ENCODE assay signal across 12 cellular contexts in genomic region chr7:1124164-1124563, GRCh38. TPM values are rescaled to one million over a fixed set of nuclear protein-coding genes. Genes with fewer than 3 reads are reported as not detected.
DNase-seq lines count a peak whose midpoint lies in the region; ATAC-seq and TF ChIP-seq lines count a peak whose summit lies in the region.
"Had no signal": no experiment of that assay in that cellular context is flagged by ENCODE, and none has a peak within 500 bp of the region (broad histone marks: within the 10 kb centered on the region; RNA-seq: fewer than 3 reads in every experiment).

No MANE protein-coding gene starts in this region.

- H3K9ac ChIP-seq in adipocyte (ENCODE audit: low read length), result peak overlapping the region; percentile 92

- H3K4me3 ChIP-seq in adipocyte (ENCODE audit: low read length) (peak overlapping the region; percentile 83), fibroblast of mammary gland (ENCODE audit: control insufficient read depth, low read depth, low read length) (peak overlapping the region; percentile 11), upper lobe of left lung (peak overlapping the region in 2 of 4 donors; percentile 2 to 4)
- H3K4me3 ChIP-seq: mucosa of descending colon had no signal

- H3K9me3 ChIP-seq in adipocyte (ENCODE audit: control insufficient read depth, low read length), result no peaks in the 10 kb centered on the region
- H3K9me3 ChIP-seq in upper lobe of left lung, result no peaks in the 10 kb centered on the region
- H3K9me3 ChIP-seq: mucosa of descending colon had no signal

- CTCF ChIA-PET in activated naive CD4-positive, alpha-beta T cell treated with anti-CD3 and anti-CD28 coated beads, Interleukin-2, amount 10 ng/mL, durations not matched to agents 7 days and 5 days (lab: Charles Lee), result interaction anchor here (1.1 kb wide), 1 partner anchor 38 kb away, joined by 3 read pairs; no protein-coding TSS in a partner anchor

- H3K27ac ChIP-seq in upper lobe of left lung, result peak overlapping the region; percentile 29 to 81 (median 66)

- H3K4me1 ChIP-seq in adipocyte (ENCODE audit: control insufficient read depth, insufficient read depth, low read length) (peaks cover 32% of the 10 kb centered on the region), upper lobe of left lung (peaks cover 3 to 20% (median 5%) of the 10 kb centered on the region in 4 donors)

- no peak overlapping the region for H3K27ac Mint-ChIP-seq in activated naive CD4-positive, alpha-beta T cell treated with anti-CD3 and anti-CD28 coated beads, Interleukin-2, amount 10 ng/mL, durations not matched to agents 7 days and 5 days
- H3K27ac Mint-ChIP-seq: activated CD8-positive, alpha-beta memory T cell treated with anti-CD3 and anti-CD28 coated beads, Interleukin-2, amount 10 ng/mL, durations not matched to agents 7 days and 5 days; stimulated activated memory B cell treated with anti-CD40 and anti-IgM and Interleukin-4, amounts not matched to agents 10 μg/mL and 1 μg/mL and 100 μg/mL, for 72 hours had no signal

- 78% methylated on average over 11 of the region's 11 CpGs for WGBS in upper lobe of left lung, 2 donors

- in situ Hi-C loops in KBM-7 (cut with MboI; ENCODE audit: low pct_unique_long_range_greater_than_20kb, low sequenced_read_pairs), result no loop called here

- peak in 1 of 2 donors; percentile 42 for ATAC-seq in upper lobe of left lung (ENCODE audit: low FRiP score in 2 of 2)
- ATAC-seq: activated CD8-positive, alpha-beta memory T cell treated with anti-CD3 and anti-CD28 coated beads, Interleukin-2, amount 10 ng/mL, durations not matched to agents 7 days and 5 days had no signal

- H3K27me3 Mint-ChIP-seq in activated naive CD4-positive, alpha-beta T cell treated with anti-CD3 and anti-CD28 coated beads, Interleukin-2, amount 10 ng/mL, durations not matched to agents 7 days and 5 days, result no peaks in the 10 kb centered on the region
- H3K27me3 Mint-ChIP-seq: activated CD8-positive, alpha-beta memory T cell treated with anti-CD3 and anti-CD28 coated beads, Interleukin-2, amount 10 ng/mL, durations not matched to agents 7 days and 5 days; stimulated activated memory B cell treated with anti-CD40 and anti-IgM and Interleukin-4, amounts not matched to agents 10 μg/mL and 1 μg/mL and 100 μg/mL, for 72 hours had no signal

- H3K36me3 ChIP-seq in adipocyte (ENCODE audit: control insufficient read depth, insufficient read depth, low read length, severe bottlenecking) (peaks cover 3% of the 10 kb centered on the region), upper lobe of left lung (peaks cover 0 to 4% (median 2%) of the 10 kb centered on the region in 4 donors)

- no peaks in the 10 kb centered on the region for H3K9me3 Mint-ChIP-seq in activated naive CD4-positive, alpha-beta T cell treated with anti-CD3 and anti-CD28 coated beads, Interleukin-2, amount 10 ng/mL, durations not matched to agents 7 days and 5 days
- H3K9me3 Mint-ChIP-seq: stimulated activated memory B cell treated with anti-CD40 and anti-IgM and Interleukin-4, amounts not matched to agents 10 μg/mL and 1 μg/mL and 100 μg/mL, for 72 hours had no signal

- no peaks in the 10 kb centered on the region for H3K36me3 Mint-ChIP-seq in activated naive CD4-positive, alpha-beta T cell treated with anti-CD3 and anti-CD28 coated beads, Interleukin-2, amount 10 ng/mL, durations not matched to agents 7 days and 5 days

- TF ChIP-seq POLR2A in upper lobe of left lung (IDR thresholded peaks at IDR 0.05), result no peak

- DNase-seq in adipocyte (ENCODE audit: low read depth) (no peak), fibroblast of mammary gland (ENCODE audit: low read depth) (peak; percentile 50), myocyte (ENCODE audit: low read depth) (peak; percentile 83), upper lobe of left lung (no peak), NCI-H128 (lab: John Stamatoyannopoulos, UW; ENCODE audit: unreplicated experiment) (no peak), KBM-7 (no peak)
- DNase-seq in activated naive CD4-positive, alpha-beta T cell treated with anti-CD3 and anti-CD28 coated beads, Interleukin-2, amount 10 ng/mL, durations not matched to agents 7 days and 5 days, result no peak
- DNase-seq: activated CD8-positive, alpha-beta memory T cell treated with anti-CD3 and anti-CD28 coated beads, Interleukin-2, amount 10 ng/mL, durations not matched to agents 7 days and 5 days; DMS53; NCI-H1930 had no signal

- H3K4me3 Mint-ChIP-seq in activated naive CD4-positive, alpha-beta T cell treated with anti-CD3 and anti-CD28 coated beads, Interleukin-2, amount 10 ng/mL, durations not matched to agents 7 days and 5 days, result no peak overlapping the region
- H3K4me3 Mint-ChIP-seq: activated CD8-positive, alpha-beta memory T cell treated with anti-CD3 and anti-CD28 coated beads, Interleukin-2, amount 10 ng/mL, durations not matched to agents 7 days and 5 days; stimulated activated memory B cell treated with anti-CD40 and anti-IgM and Interleukin-4, amounts not matched to agents 10 μg/mL and 1 μg/mL and 100 μg/mL, for 72 hours had no signal

- peaks cover 4% of the 10 kb centered on the region for H3K4me1 Mint-ChIP-seq in activated naive CD4-positive, alpha-beta T cell treated with anti-CD3 and anti-CD28 coated beads, Interleukin-2, amount 10 ng/mL, durations not matched to agents 7 days and 5 days
- H3K4me1 Mint-ChIP-seq: activated CD8-positive, alpha-beta memory T cell treated with anti-CD3 and anti-CD28 coated beads, Interleukin-2, amount 10 ng/mL, durations not matched to agents 7 days and 5 days; stimulated activated memory B cell treated with anti-CD40 and anti-IgM and Interleukin-4, amounts not matched to agents 10 μg/mL and 1 μg/mL and 100 μg/mL, for 72 hours had no signal

- no peak for TF ChIP-seq EP300 in upper lobe of left lung (IDR thresholded peaks at IDR 0.05)

- H3K27me3 ChIP-seq in adipocyte (replicated peaks; ENCODE audit: control insufficient read depth, insufficient read depth, low read length) (no peaks in the 10 kb centered on the region), upper lobe of left lung (no peaks in the 10 kb centered on the region)

- TF ChIP-seq CTCF in fibroblast of mammary gland (conservative IDR thresholded peaks at IDR 0.05; ENCODE audit: control insufficient read depth, insufficient read depth, low read depth, low read length) (no peak), upper lobe of left lung (IDR thresholded peaks at IDR 0.05) (no peak)

RNA-seq across cellular contexts. Expression of gene ZFAND2A, which starts 35.8 kb away (rescaled TPM):
- 11.7 and 16.7 TPM in 2 replicates for total RNA-seq in myocyte
- 42.5 TPM for polyA plus RNA-seq in myocyte (2012)
- total RNA-seq in upper lobe of left lung, result 10 to 100 TPM; 12.5 to 45.1 (median 21.6) TPM

RNA-seq across cellular contexts. Expression of gene GPER1, which starts 36.3 kb away (rescaled TPM):
- total RNA-seq in myocyte, result 1.1 and 1.6 TPM in 2 replicates
- 2.6 TPM for polyA plus RNA-seq in myocyte (2012)
- total RNA-seq in upper lobe of left lung, result 10 to 100 TPM in 2 of 6 donors, 1 to 10 TPM in 4; 6.5 to 24.7 (median 8.5) TPM
- total RNA-seq: activated CD8-positive, alpha-beta memory T cell treated with anti-CD3 and anti-CD28 coated beads, Interleukin-2, amount 10 ng/mL, durations not matched to agents 7 days and 5 days had no signal

Comparison
In these comparisons a context has a peak if more than half of its experiments do, and no peak if none do; other contexts are left out.
1. DNase-seq: peak in fibroblast of mammary gland (single experiment) and myocyte (single experiment); none in adipocyte (single experiment), upper lobe of left lung (0 of 2), NCI-H128 (single experiment), KBM-7 (single experiment) and activated naive CD4-positive, alpha-beta T cell treated with anti-CD3 and anti-CD28 coated beads, Interleukin-2, amount 10 ng/mL, durations not matched to agents 7 days and 5 days (single experiment).